In genomic region chrX:21975827-21976226, GRCh38 we compare ENCODE assay signal across 8 cellular contexts. TPM values are rescaled to one million over a fixed set of nuclear protein-coding genes. Genes with fewer than 3 reads are reported as not detected.
DNase-seq lines count a peak whose midpoint lies in the region; TF ChIP-seq lines count a peak whose summit lies in the region.
"Had no signal": no experiment of that assay in that cellular context is flagged by ENCODE, and none has a peak within 500 bp of the region (broad histone marks: within the 10 kb centered on the region; RNA-seq: fewer than 3 reads in every experiment).

No MANE protein-coding gene starts in this region.

- H3K4me3 ChIP-seq in fibroblast of lung (replicated peaks in 1 of 4; ENCODE audit: control extremely low read depth in 1 of 4, insufficient read depth in 1 of 4, low read depth in 3 of 4, low read length in 4 of 4) (no peak overlapping the region), rectal smooth muscle tissue (ENCODE audit: low read length) (no peak overlapping the region)

- H3K9me3 ChIP-seq in fibroblast of lung (ENCODE audit: control insufficient read depth, insufficient read depth, low read depth, low read length) = no peaks in the 10 kb centered on the region

- H3K9ac ChIP-seq in fibroblast of lung (ENCODE audit: insufficient read depth, low read length) (no peak overlapping the region), rectal smooth muscle tissue (ENCODE audit: low read length) (no peak overlapping the region)

- no peaks in the 10 kb centered on the region for H3K27me3 ChIP-seq in fibroblast of lung (ENCODE audit: control insufficient read depth, insufficient read depth, low read length)
- no peaks in the 10 kb centered on the region for H3K27me3 ChIP-seq in rectal smooth muscle tissue (ENCODE audit: control insufficient read depth, insufficient read depth, low read length)

- H3K4me1 ChIP-seq in fibroblast of lung (ENCODE audit: control insufficient read depth, extremely low read depth, insufficient read depth, low read length) = no peaks in the 10 kb centered on the region
- peaks cover 2% of the 10 kb centered on the region for H3K4me1 ChIP-seq in rectal smooth muscle tissue (ENCODE audit: control insufficient read depth, insufficient read depth, low read length)

- H4K20me1 ChIP-seq in fibroblast of lung (ENCODE audit: control insufficient read depth, extremely low read depth, insufficient read depth, low read length) = no peaks in the 10 kb centered on the region

- H3K4me2 ChIP-seq in fibroblast of lung (ENCODE audit: extremely low read depth, insufficient read depth, low read length) = no peak overlapping the region

- DNase-seq in RKO (ENCODE audit: low spot score) (peak; percentile 42), fibroblast of lung (ENCODE audit: low read depth in 2 of 2) (peak; percentile 71 to 89), MV-4-11 (lab: John Stamatoyannopoulos, UW) (no peak), RPMI8226 (no peak), NCI-H1105 (lab: John Stamatoyannopoulos, UW) (no peak)
- DNase-seq: activated naive CD4-positive, alpha-beta T cell had no signal

- H3K36me3 ChIP-seq in fibroblast of lung (ENCODE audit: control insufficient read depth, insufficient read depth, low read length) (peaks cover 3% of the 10 kb centered on the region), rectal smooth muscle tissue (ENCODE audit: control insufficient read depth, insufficient read depth, low read length) (no peaks in the 10 kb centered on the region)

- H3K27ac ChIP-seq in fibroblast of lung (ENCODE audit: insufficient read depth, low read length) (peak overlapping the region; percentile 34), rectal smooth muscle tissue (ENCODE audit: low read depth, low read length) (peak overlapping the region; percentile 73)

- TF ChIP-seq CTCF in GM12873 (IDR thresholded peaks at IDR 0.05; ENCODE audit: insufficient read depth, low read depth, low read length, missing control alignments) (peak; percentile 6), fibroblast of lung (conservative IDR thresholded peaks at IDR 0.05 in 1 of 2, IDR thresholded peaks at IDR 0.05 in 1 of 2; ENCODE audit: low read depth in 1 of 2, low read length in 2 of 2) (peak; percentile 41 to 42)

- peaks cover 7% of the 10 kb centered on the region for H3K79me2 ChIP-seq in fibroblast of lung (ENCODE audit: control insufficient read depth, insufficient read depth, low read length)

- no peak overlapping the region for H2AFZ ChIP-seq in fibroblast of lung (ENCODE audit: low read length)

RNA-seq across cellular contexts. Expression of gene SMS, which starts 35.3 kb away (rescaled TPM):
- 176 and 252 TPM in 2 replicates for total RNA-seq in fibroblast of lung
- polyA plus RNA-seq in fibroblast of lung = 129 and 186 TPM in 2 replicates
- polyA plus RNA-seq in fibroblast of lung (2012) = 134 and 199 TPM in 2 replicates
- 16.2 and 23.8 TPM in 2 replicates for polyA minus RNA-seq in fibroblast of lung (ENCODE audit: low replicate concordance)

RNA-seq across cellular contexts. Expression of gene PHEX, which starts 56.3 kb away (rescaled TPM):
- total RNA-seq in fibroblast of lung = 1.7 and 1.8 TPM in 2 replicates
- 0.43 and 1.2 TPM in 2 replicates for polyA plus RNA-seq in fibroblast of lung
- polyA plus RNA-seq in fibroblast of lung (2012) = 0.21 and 0.90 TPM in 2 replicates
- polyA minus RNA-seq in fibroblast of lung (ENCODE audit: low replicate concordance) = 0.04 TPM in 1 of 2 replicates, not detected in the other

Comparison
In these comparisons a context has a peak if more than half of its experiments do, and no peak if none do; other contexts are left out.
1. DNase-seq: peak in RKO (single experiment) and fibroblast of lung (2 of 2); none in MV-4-11 (single experiment), RPMI8226 (single experiment) and NCI-H1105 (single experiment).